ENCODE assay signal across 8 cellular contexts in genomic region chr4:88378691-88379559, GRCh38. TPM values are rescaled to one million over a fixed set of nuclear protein-coding genes. Genes with fewer than 3 reads are reported as not detected.
DNase-seq lines count a peak whose midpoint lies in the region; ATAC-seq and TF ChIP-seq lines count a peak whose summit lies in the region.

TSS of gene HERC6 (plus strand) at chr4:88378852. CDS start at chr4:88378922, 70 bp downstream.

- WGBS in adrenal gland, 4 donors, result 0 to 1% (median 1%) methylated on average over 17 to 62 of the region's 62 CpGs
- 0% methylated on average over 8 to 31 of the region's 62 CpGs for WGBS in upper lobe of left lung, 2 donors

- no peaks in the 10 kb centered on the region for H3K9me3 Mint-ChIP-seq in HFFc6

- H3K4me3 ChIP-seq in GM12864 (ENCODE audit: low read depth, low read length) (peak within 1 kb of the TSS; percentile 90), adrenal gland (peak within 1 kb of the TSS; percentile 69 to 100 (median 84)), upper lobe of left lung (peak within 1 kb of the TSS; percentile 79 to 94 (median 85))

- peak within 1 kb of the TSS; percentile 42; the same call in 1 of the 2 replicates for H3K27ac Mint-ChIP-seq in HFFc6

- no peaks in the 10 kb centered on the region for H3K9me3 ChIP-seq in adrenal gland (replicated peaks in 1 of 3)
- no peaks in the 10 kb centered on the region for H3K9me3 ChIP-seq in upper lobe of left lung

- peaks cover 7% of the 10 kb centered on the region for H3K27me3 Mint-ChIP-seq in HFFc6 (ENCODE audit: insufficient read depth)

- H3K4me1 ChIP-seq in adrenal gland (replicated peaks in 1 of 2) (peaks cover 0 to 3% of the 10 kb centered on the region in 2 donors), upper lobe of left lung (peaks cover 0 to 9% (median 6%) of the 10 kb centered on the region in 4 donors)

- H3K27ac ChIP-seq in adrenal gland (peak within 1 kb of the TSS; percentile 87 to 100 (median 94)), upper lobe of left lung (peak within 1 kb of the TSS; percentile 95 to 99 (median 97))

- TF ChIP-seq POLR2A in adrenal gland (IDR thresholded peaks at IDR 0.05) (peak in 1 of 2 donors; percentile 40), upper lobe of left lung (IDR thresholded peaks at IDR 0.05) (peak in 2 of 4 donors; percentile 49 to 71)

- no peaks in the 10 kb centered on the region for H3K36me3 Mint-ChIP-seq in HFFc6 (ENCODE audit: low read depth)

- no peaks in the 10 kb centered on the region for H3K27me3 ChIP-seq in adrenal gland
- H3K27me3 ChIP-seq in upper lobe of left lung, result no peaks in the 10 kb centered on the region

- H3K4me3 Mint-ChIP-seq in HFFc6, result peak within 1 kb of the TSS; percentile 91

- no peak for TF ChIP-seq EP300 in upper lobe of left lung (IDR thresholded peaks at IDR 0.05)

- intact Hi-C loops in adrenal gland (cut with DNase I), result loop anchor here (5.0 to 10.0 kb wide), 4 partner anchors 76 to 138 kb away; partner anchors contain the start of gene HERC5 (in 2 of the 2)
- intact Hi-C loops in left cardiac atrium (cut with DNase I), result loop anchor here in 1 of 2 donors (5.0 to 10.0 kb wide), 3 partner anchors 76 to 154 kb away; partner anchors contain the start of gene HERC5
- intact Hi-C loops in posterior cingulate gyrus (cut with DNase I), result loop anchor here (1.0 to 10.0 kb wide), 3 partner anchors 78 to 164 kb away; partner anchors contain the start of genes HERC5 and PPM1K

- TF ChIP-seq CTCF in GM12864 (IDR thresholded peaks at IDR 0.05; ENCODE audit: low read depth, low read length, missing control alignments), result peak; percentile 71
- peak; percentile 80 for TF ChIP-seq CTCF in HFFc6 (IDR thresholded peaks at IDR 0.05)
- TF ChIP-seq CTCF in adrenal gland (IDR thresholded peaks at IDR 0.05), result peak; percentile 47 to 89 (median 73)
- TF ChIP-seq CTCF in upper lobe of left lung (IDR thresholded peaks at IDR 0.05), result peak; percentile 70 to 95 (median 90)

- H3K36me3 ChIP-seq in adrenal gland (replicated peaks in 1 of 2) (no peaks in the 10 kb centered on the region), upper lobe of left lung (no peaks in the 10 kb centered on the region)

- no peaks in the 10 kb centered on the region for H3K4me1 Mint-ChIP-seq in HFFc6 (ENCODE audit: low read depth)

- peak; percentile 93 for DNase-seq in GM12864 (ENCODE audit: low read depth)
- peak; percentile 54 for DNase-seq in HFFc6
- DNase-seq in MV-4-11 (lab: John Stamatoyannopoulos, UW), result peak; percentile 93
- peak; percentile 57 for DNase-seq in T follicular helper cell (ENCODE audit: low read depth)
- DNase-seq in adrenal gland, result peak; percentile 79 to 94 (median 87)
- DNase-seq in left cardiac atrium, result peak; percentile 80
- peak; percentile 61 to 96 (median 76) for DNase-seq in posterior cingulate gyrus
- peak; percentile 85 to 94 for DNase-seq in upper lobe of left lung

- ATAC-seq in left cardiac atrium, result peak; percentile 97 to 98
- ATAC-seq in upper lobe of left lung (ENCODE audit: low FRiP score in 2 of 2), result peak; percentile 96 to 97

RNA-seq across cellular contexts. Expression of gene HERC6, which starts in this region (rescaled TPM):
- 1 to 10 TPM in 1 of 6 experiments, under 1 TPM in 5; 0.33 to 1.1 (median 0.55) TPM for total RNA-seq in HFFc6 (2021; fragmentation: NEBNext Ultra II Directional; extraction: Animal tissue kit (Norgen Biotek cat#: 25700))
- total RNA-seq in adrenal gland, result 10 to 100 TPM in 6 of 8 donors, 1 to 10 TPM in 2; 5.4 to 15.9 (median 12.5) TPM
- 10 to 100 TPM in 1 of 3 donors, 1 to 10 TPM in 2; 3.8 to 12.2 (median 6.8) TPM for polyA plus RNA-seq in adrenal gland
- total RNA-seq in left cardiac atrium, result 1 to 10 TPM; 6.4 to 9.7 TPM
- 10 to 100 TPM in 4 of 6 donors, 1 to 10 TPM in 2; 6.7 to 27.2 (median 13.1) TPM for total RNA-seq in upper lobe of left lung

Comparison
In these comparisons a context has a peak if more than half of its experiments do, and no peak if none do; other contexts are left out.
1. Peak in every context shown above with its lines: DNase-seq, ATAC-seq, H3K4me3 ChIP-seq and H3K27ac ChIP-seq.